6 cellular contexts compared by ENCODE assay signal in genomic region chr1:154992721-154993571, GRCh38. TPM values are rescaled to one million over a fixed set of nuclear protein-coding genes. Genes with fewer than 3 reads are reported as not detected.
DNase-seq lines count a peak whose midpoint lies in the region; ATAC-seq and TF ChIP-seq lines count a peak whose summit lies in the region.

No MANE protein-coding gene starts in this region.

- H3K27me3 ChIP-seq in foreskin keratinocyte = no peaks in the 10 kb centered on the region

- no peaks in the 10 kb centered on the region for H3K4me1 ChIP-seq in foreskin keratinocyte

- peak; percentile 20 for ATAC-seq in foreskin keratinocyte

- H3K27ac ChIP-seq in foreskin keratinocyte (no peak overlapping the region), caudate nucleus (ENCODE audit: low read depth, low read length) (no peak overlapping the region)

- DNase-seq in EL (peak; percentile 46), NCI-H510A treated with DMSO at 0.1 percent for 48 hours (lab: John Stamatoyannopoulos, UW) (peak; percentile 50), foreskin keratinocyte (no peak), SKM-1 treated with dmso at 0.1 percent for 144 hours (lab: John Stamatoyannopoulos, UW; ENCODE audit: unreplicated experiment) (no peak), foreskin melanocyte (no peak), caudate nucleus (lab: John Stamatoyannopoulos, UW) (no peak)

- TF ChIP-seq CTCF in foreskin keratinocyte (conservative IDR thresholded peaks at IDR 0.05) = peak; percentile 39

RNA-seq across cellular contexts. Expression of gene LENEP, which starts 0.4 kb away (rescaled TPM):
- total RNA-seq in foreskin keratinocyte = not detected in 2 replicates
- not detected in 2 replicates for polyA plus RNA-seq in foreskin keratinocyte

RNA-seq across cellular contexts. Expression of gene ZBTB7B, which starts 9.7 kb away (rescaled TPM):
- 26.2 and 32.8 TPM in 2 replicates for total RNA-seq in foreskin keratinocyte
- polyA plus RNA-seq in foreskin keratinocyte = 17.3 and 19.4 TPM in 2 replicates

RNA-seq across cellular contexts. Expression of gene FLAD1, which starts 9.8 kb away (rescaled TPM):
- 52.9 and 61.6 TPM in 2 replicates for total RNA-seq in foreskin keratinocyte
- 51.1 and 54.6 TPM in 2 replicates for polyA plus RNA-seq in foreskin keratinocyte

RNA-seq across cellular contexts. Expression of gene CKS1B, which starts 18.5 kb away (rescaled TPM):
- total RNA-seq in foreskin keratinocyte = 236 and 285 TPM in 2 replicates
- polyA plus RNA-seq in foreskin keratinocyte = 332 and 402 TPM in 2 replicates

RNA-seq across cellular contexts. Expression of gene SHC1, which starts 22.4 kb away (rescaled TPM):
- 187 and 211 TPM in 2 replicates for total RNA-seq in foreskin keratinocyte
- polyA plus RNA-seq in foreskin keratinocyte = 135 and 145 TPM in 2 replicates

Comparison
In these comparisons a context has a peak if more than half of its experiments do, and no peak if none do; other contexts are left out.
1. DNase-seq: peak in EL (single experiment) and NCI-H510A treated with DMSO at 0.1 percent for 48 hours (single experiment); none in foreskin keratinocyte (0 of 2), SKM-1 treated with dmso at 0.1 percent for 144 hours (single experiment), foreskin melanocyte (single experiment) and caudate nucleus (0 of 61).